In the genomic region with DNA sequence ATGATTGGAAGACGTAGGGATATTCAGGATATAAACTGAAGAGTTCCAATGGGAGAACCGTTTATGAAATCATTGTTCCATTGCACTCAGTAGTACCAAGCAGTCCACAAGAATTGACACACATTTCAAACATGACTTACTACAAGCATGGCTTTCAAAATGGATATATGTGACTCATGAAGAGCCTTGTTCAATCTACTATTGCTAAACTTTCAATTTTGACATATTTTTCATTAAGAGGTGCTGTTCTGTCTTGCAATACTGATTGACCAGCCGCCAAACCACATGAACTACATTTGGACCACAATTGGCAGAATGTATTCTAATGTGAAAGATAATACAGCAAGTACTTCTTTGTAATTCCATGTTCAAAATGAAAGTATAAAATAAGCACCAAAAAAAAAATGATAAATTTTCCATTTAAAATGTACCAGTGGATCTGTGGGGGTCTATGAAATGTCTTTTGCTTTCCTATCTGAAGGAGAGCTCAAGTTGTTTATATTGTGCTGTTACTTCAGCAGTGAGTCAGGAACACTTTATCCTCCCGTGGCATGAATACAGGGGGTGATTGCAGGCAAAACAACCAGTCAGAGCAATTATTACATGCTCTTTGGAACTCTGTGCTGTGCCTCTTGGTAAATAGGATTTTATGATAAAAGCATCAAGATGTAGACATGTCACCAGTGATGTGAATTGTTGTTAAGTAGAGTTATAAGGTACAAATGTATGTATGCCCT, we compare ENCODE assay signal across 13 cellular contexts.
DNase-seq lines count a peak whose midpoint lies in the region; ATAC-seq and TF ChIP-seq lines count a peak whose summit lies in the region.
"Had no signal": no experiment of that assay in that cellular context is flagged by ENCODE, and none has a peak within 500 bp of the region (broad histone marks: within the 10 kb centered on the region; RNA-seq: fewer than 3 reads in every experiment).

No MANE protein-coding gene starts in this region.

- TF ChIP-seq CTCF in epithelial cell of esophagus (IDR thresholded peaks at IDR 0.05; ENCODE audit: insufficient read depth, low read depth, low read length, missing control alignments) = no peak

- no peak overlapping the region for H2BK15ac ChIP-seq in mesenchymal stem cell (ENCODE audit: low read depth, poor library complexity, severe bottlenecking)

- H3K4me3 ChIP-seq in right cardiac atrium (ENCODE audit: low read length) (no peak overlapping the region), epithelial cell of esophagus (ENCODE audit: low read length) (no peak overlapping the region), mesenchymal stem cell (ENCODE audit: insufficient read depth in 1 of 2, low read depth in 1 of 2, low read length in 2 of 2) (peak overlapping the region in 1 of 2 experiments; percentile 32), urinary bladder (ENCODE audit: low read depth, low read length) (no peak overlapping the region)
- H3K4me3 ChIP-seq: skin epidermis had no signal

- intact Hi-C loops in right cardiac atrium (cut with DNase I) (no loop called here), Right ventricle myocardium superior (cut with DNase I) (no loop called here)

- H2BK120ac ChIP-seq in mesenchymal stem cell (ENCODE audit: low read depth, low read length) = no peak overlapping the region

- H3K27me3 Mint-ChIP-seq in stimulated activated naive CD8-positive, alpha-beta T cell treated with anti-CD3 and anti-CD28 coated beads, Interleukin-15, amount 100 ng/mL, for 72 hours = peaks cover 52% of the 10 kb centered on the region

- H3K9ac ChIP-seq in mesenchymal stem cell (ENCODE audit: low read length) = no peak overlapping the region

- H3K27ac Mint-ChIP-seq in stimulated activated naive CD8-positive, alpha-beta T cell treated with anti-CD3 and anti-CD28 coated beads, Interleukin-15, amount 100 ng/mL, for 72 hours = no peak overlapping the region

- H2BK12ac ChIP-seq in mesenchymal stem cell (ENCODE audit: low read length in 2 of 2) = no peak overlapping the region

- H3K9me3 Mint-ChIP-seq in stimulated activated naive CD8-positive, alpha-beta T cell treated with anti-CD3 and anti-CD28 coated beads, Interleukin-15, amount 100 ng/mL, for 72 hours = peaks cover 9 to 25% of the 10 kb centered on the region in 2 donors

- no peaks in the 10 kb centered on the region for H3K27me3 ChIP-seq in right cardiac atrium (ENCODE audit: control insufficient read depth, insufficient read depth)
- H3K27me3 ChIP-seq in mesenchymal stem cell (ENCODE audit: control insufficient read depth in 1 of 2, insufficient read depth in 1 of 2, low read length in 2 of 2) = no peaks in the 10 kb centered on the region

- 82% methylated on average over 4 of the region's 4 CpGs for WGBS in right cardiac atrium
- WGBS in mesenchymal stem cell = 56% methylated on average over 3 of the region's 4 CpGs
- 47% methylated on average over 4 of the region's 4 CpGs for WGBS in urinary bladder

- no peaks in the 10 kb centered on the region for H3K4me1 Mint-ChIP-seq in stimulated activated naive CD8-positive, alpha-beta T cell treated with anti-CD3 and anti-CD28 coated beads, Interleukin-15, amount 100 ng/mL, for 72 hours

- H3K9me3 ChIP-seq in right cardiac atrium (ENCODE audit: control insufficient read depth, low read length) (no peaks in the 10 kb centered on the region), mesenchymal stem cell (ENCODE audit: control insufficient read depth, low read length) (peaks cover 20% of the 10 kb centered on the region)

- H4K8ac ChIP-seq in mesenchymal stem cell (ENCODE audit: low read length) = no peak overlapping the region

- H3K4me1 ChIP-seq in right cardiac atrium (ENCODE audit: control insufficient read depth, insufficient read depth, low read length) = no peaks in the 10 kb centered on the region
- no peaks in the 10 kb centered on the region for H3K4me1 ChIP-seq in mesenchymal stem cell (ENCODE audit: control insufficient read depth, insufficient read depth, low read depth, low read length)
- no peaks in the 10 kb centered on the region for H3K4me1 ChIP-seq in urinary bladder (ENCODE audit: insufficient read depth)

- no peak overlapping the region for H3K4me2 ChIP-seq in mesenchymal stem cell (ENCODE audit: low read length, poor library complexity, severe bottlenecking)

- no peak overlapping the region for H2AFZ ChIP-seq in mesenchymal stem cell (ENCODE audit: low read depth, low read length)

- H3K18ac ChIP-seq in mesenchymal stem cell (ENCODE audit: low read depth in 1 of 2, low read length in 2 of 2) = no peak overlapping the region

- no peak overlapping the region for H2BK5ac ChIP-seq in mesenchymal stem cell (ENCODE audit: low read depth, low read length, poor library complexity, severe bottlenecking)

- no peak overlapping the region for H3K4me3 Mint-ChIP-seq in stimulated activated naive CD8-positive, alpha-beta T cell treated with anti-CD3 and anti-CD28 coated beads, Interleukin-15, amount 100 ng/mL, for 72 hours

- ATAC-seq in right cardiac atrium (peak; percentile 56 to 57), Right ventricle myocardium superior (ENCODE audit: poor library complexity) (no peak)
- no peak for ATAC-seq in stimulated activated naive CD8-positive, alpha-beta T cell treated with anti-CD3 and anti-CD28 coated beads, Interleukin-15, amount 100 ng/mL, for 72 hours
- ATAC-seq: activated CD4-positive, CD25-positive, alpha-beta regulatory T cell treated with anti-CD3 and anti-CD28 coated beads, Interleukin-2, amount 50 U/mL, for 24 hours had no signal

- H3K36me3 ChIP-seq in mesenchymal stem cell (ENCODE audit: control insufficient read depth in 1 of 2, insufficient read depth in 2 of 2, low read depth in 1 of 2, low read length in 2 of 2) = no peaks in the 10 kb centered on the region
- H3K36me3 ChIP-seq in urinary bladder (ENCODE audit: insufficient read depth) = no peaks in the 10 kb centered on the region

- H3K27ac ChIP-seq in right cardiac atrium (ENCODE audit: low read length) = no peak overlapping the region
- no peak overlapping the region for H3K27ac ChIP-seq in mesenchymal stem cell (ENCODE audit: low read length, poor library complexity, severe bottlenecking)
- peak overlapping the region; percentile 59 for H3K27ac ChIP-seq in urinary bladder (ENCODE audit: low read depth)

- no peak overlapping the region for H2AK5ac ChIP-seq in mesenchymal stem cell (ENCODE audit: low read length, severe bottlenecking)

- H3K23ac ChIP-seq in mesenchymal stem cell (ENCODE audit: low read length in 2 of 2) = no peak overlapping the region

- no peak overlapping the region for H3K4ac ChIP-seq in mesenchymal stem cell (ENCODE audit: low read depth in 1 of 2, low read length in 2 of 2)

- H3K79me1 ChIP-seq in mesenchymal stem cell (replicated peaks; ENCODE audit: low read length, poor library complexity, severe bottlenecking) = no peaks in the 10 kb centered on the region

- DNase-seq in right cardiac atrium (no peak), Right ventricle myocardium superior (no peak), epithelial cell of esophagus (ENCODE audit: low read depth) (peak; percentile 65), mesenchymal stem cell (peak; percentile 87), DMS79 (lab: John Stamatoyannopoulos, UW) (no peak), NCI-H2196 (lab: John Stamatoyannopoulos, UW; ENCODE audit: unreplicated experiment) (no peak)
- DNase-seq in stimulated activated naive CD8-positive, alpha-beta T cell treated with anti-CD3 and anti-CD28 coated beads, Interleukin-15, amount 100 ng/mL, for 72 hours = no peak
- DNase-seq: activated T-cell treated with anti-CD3 and anti-CD28 coated beads, Interleukin-2, amount 50 U/mL, for 1 hour; NCI-H2081 treated with DMSO at 0.1 percent for 48 hours; SW 1271 had no signal

- H4K91ac ChIP-seq in mesenchymal stem cell (ENCODE audit: low read length) = no peak overlapping the region

- H3K14ac ChIP-seq in mesenchymal stem cell (ENCODE audit: low read length in 2 of 2) = no peak overlapping the region

Comparison
In these comparisons a context has a peak if more than half of its experiments do, and no peak if none do; other contexts are left out.
1. ATAC-seq: peak in right cardiac atrium (2 of 2); none in Right ventricle myocardium superior (single experiment) and stimulated activated naive CD8-positive, alpha-beta T cell treated with anti-CD3 and anti-CD28 coated beads, Interleukin-15, amount 100 ng/mL, for 72 hours (single experiment).
2. DNase-seq: peak in epithelial cell of esophagus (single experiment) and mesenchymal stem cell (single experiment); none in right cardiac atrium (0 of 3), Right ventricle myocardium superior (single experiment), DMS79 (single experiment), stimulated activated naive CD8-positive, alpha-beta T cell treated with anti-CD3 and anti-CD28 coated beads, Interleukin-15, amount 100 ng/mL, for 72 hours (0 of 2) and NCI-H2196 (single experiment).